ENCODE assay signal across 10 cellular contexts in genomic region chr7:128833148-128833938, GRCh38. TPM values are rescaled to one million over a fixed set of nuclear protein-coding genes. Genes with fewer than 3 reads are reported as not detected.
DNase-seq lines count a peak whose midpoint lies in the region; ATAC-seq, FAIRE-seq and TF ChIP-seq lines count a peak whose summit lies in the region.
"Had no signal": no experiment of that assay in that cellular context is flagged by ENCODE, and none has a peak within 500 bp of the region (broad histone marks: within the 10 kb centered on the region; RNA-seq: fewer than 3 reads in every experiment).

No MANE protein-coding gene starts in this region.

- H2BK20ac ChIP-seq in H9 (ENCODE audit: low read depth, low read length, poor library complexity, severe bottlenecking), result no peak overlapping the region

- no peaks in the 10 kb centered on the region for H3K9me2 ChIP-seq in hepatocyte (replicated peaks; ENCODE audit: insufficient read depth)

- H3K27me3 Mint-ChIP-seq in H9 (ENCODE audit: low read depth), result peaks cover 39% of the 10 kb centered on the region
- peaks cover 30% of the 10 kb centered on the region for H3K27me3 Mint-ChIP-seq in activated T-cell treated with anti-CD3 and anti-CD28 coated beads, Interleukin-2, amount 50 U/mL, for 4 hours (ENCODE audit: low read depth)

- TF ChIP-seq CTCF in H9 (conservative IDR thresholded peaks at IDR 0.05) (no peak), WERI-Rb-1 (IDR thresholded peaks at IDR 0.05; ENCODE audit: low read depth, low read length) (no peak), hepatocyte (IDR thresholded peaks at IDR 0.05; ENCODE audit: poor library complexity) (no peak)

- H3K36me3 ChIP-seq in WERI-Rb-1 (no peaks in the 10 kb centered on the region), hepatocyte (replicated peaks; ENCODE audit: insufficient read depth, low read depth) (no peaks in the 10 kb centered on the region)

- H3K4me1 ChIP-seq in H9 (ENCODE audit: insufficient read depth, low read length), result peaks cover 5% of the 10 kb centered on the region; the same call in 1 of the 2 replicates
- peaks cover 51% of the 10 kb centered on the region for H3K4me1 ChIP-seq in hepatocyte (ENCODE audit: insufficient read depth)

- H3K4me2 ChIP-seq in H9 (ENCODE audit: insufficient read depth, insufficient read length, low read length) (peak overlapping the region; percentile 80), hepatocyte (peak overlapping the region; percentile 95)

- no peak overlapping the region for H3K23ac ChIP-seq in H9 (ENCODE audit: insufficient read length, low read depth, low read length)

- H3K27me3 ChIP-seq in H9 (ENCODE audit: insufficient read depth, low read length) (peaks cover 12% of the 10 kb centered on the region; the same call in 1 of the 2 replicates), WERI-Rb-1 (ENCODE audit: insufficient read depth, low read depth, severe bottlenecking) (no peaks in the 10 kb centered on the region), hepatocyte (peaks cover 6% of the 10 kb centered on the region)

- no peaks in the 10 kb centered on the region for H3K79me2 ChIP-seq in H9 (ENCODE audit: insufficient read depth, low read length)
- peaks cover 2% of the 10 kb centered on the region for H3K79me2 ChIP-seq in hepatocyte

- no peak overlapping the region for H2BK12ac ChIP-seq in H9 (ENCODE audit: insufficient read length, low read depth, low read length)

- no peak overlapping the region for H3K18ac ChIP-seq in H9 (ENCODE audit: insufficient read length, low read depth, low read length)

- H3K4ac ChIP-seq in H9 (ENCODE audit: low read depth, low read length), result no peak overlapping the region

- no peak overlapping the region for H4K91ac ChIP-seq in H9 (ENCODE audit: insufficient read length, low read depth, low read length)

- H3K4me3 Mint-ChIP-seq in H9, result peak overlapping the region in 1 of 2 experiments; percentile 80; a peak in 3 of 5 replicates
- H3K4me3 Mint-ChIP-seq in activated T-cell treated with anti-CD3 and anti-CD28 coated beads, Interleukin-2, amount 50 U/mL, for 4 hours, result no peak overlapping the region
- H3K4me3 Mint-ChIP-seq: IgD-negative memory B cell had no signal

- no peak overlapping the region for H3K9ac ChIP-seq in H9 (ENCODE audit: extremely low read depth, insufficient read length, low read length)

- no peak overlapping the region for H2AK5ac ChIP-seq in H9 (ENCODE audit: insufficient read length, low read length)

- H3T11ph ChIP-seq in H9 (ENCODE audit: low read length), result no peak overlapping the region

- DNase-seq in H9, result peak; percentile 64
- peak; percentile 97 for DNase-seq in WERI-Rb-1
- peak; percentile 71 for DNase-seq in hepatocyte (ENCODE audit: low spot score)
- peak; percentile 85 for DNase-seq in skeletal muscle cell (ENCODE audit: low read depth)
- no peak for DNase-seq in HTR-8/SVneo (ENCODE audit: insufficient read length, low spot score)
- no peak for DNase-seq in activated T-cell treated with anti-CD3 and anti-CD28 coated beads, Interleukin-2, amount 50 U/mL, for 4 hours

- H4K5ac ChIP-seq in H9 (ENCODE audit: insufficient read length, low read depth, low read length), result no peak overlapping the region

- H3K79me1 ChIP-seq in H9 (ENCODE audit: insufficient read depth, low read depth, low read length, poor library complexity, severe bottlenecking), result no peaks in the 10 kb centered on the region

- H3K23me2 ChIP-seq in H9 (ENCODE audit: insufficient read length, low read depth, low read length, poor library complexity, severe bottlenecking), result peaks cover 22% of the 10 kb centered on the region

- no peak overlapping the region for H2BK120ac ChIP-seq in H9 (ENCODE audit: low read depth, low read length, poor library complexity, severe bottlenecking)

- WGBS in H9 (ENCODE audit: extremely low coverage, insufficient read length, low lambda C conversion rate), result no CpG with 5 or more reads among the region's 13 CpGs
- 30% methylated on average over 11 of the region's 13 CpGs for WGBS in hepatocyte (ENCODE audit: low lambda C conversion rate, missing lambda C conversion rate)

- peaks cover 25 to 44% of the 10 kb centered on the region in 2 experiments for H3K4me1 Mint-ChIP-seq in H9
- H3K4me1 Mint-ChIP-seq in activated T-cell treated with anti-CD3 and anti-CD28 coated beads, Interleukin-2, amount 50 U/mL, for 4 hours (ENCODE audit: low read depth), result peaks cover 12% of the 10 kb centered on the region

- H2BK15ac ChIP-seq in H9 (ENCODE audit: low read depth, low read length), result no peak overlapping the region

- H4K8ac ChIP-seq in H9 (replicated peaks; ENCODE audit: insufficient read length, low read depth, low read length), result no peak overlapping the region

- no peaks in the 10 kb centered on the region for H3K9me3 Mint-ChIP-seq in H9
- H3K9me3 Mint-ChIP-seq in activated T-cell treated with anti-CD3 and anti-CD28 coated beads, Interleukin-2, amount 50 U/mL, for 4 hours, result no peaks in the 10 kb centered on the region

- no peak overlapping the region for H2AFZ ChIP-seq in H9 (ENCODE audit: low read length)
- no peak overlapping the region for H2AFZ ChIP-seq in hepatocyte

- FAIRE-seq in HTR-8/SVneo (lab: Jason Lieb, UNC), result no peak

- no peak overlapping the region for H3K14ac ChIP-seq in H9 (ENCODE audit: insufficient read depth, low read length)

- H3K36me3 Mint-ChIP-seq in H9 (ENCODE audit: insufficient read depth in 1 of 3, low read depth in 3 of 3), result no peaks in the 10 kb centered on the region
- H3K36me3 Mint-ChIP-seq in activated T-cell treated with anti-CD3 and anti-CD28 coated beads, Interleukin-2, amount 50 U/mL, for 4 hours (ENCODE audit: insufficient read depth), result no peaks in the 10 kb centered on the region
- H3K36me3 Mint-ChIP-seq: IgD-negative memory B cell had no signal

- H3K27ac Mint-ChIP-seq in H9, result no peak overlapping the region
- H3K27ac Mint-ChIP-seq: IgD-negative memory B cell had no signal

- H3K9me3 ChIP-seq in H9 (ENCODE audit: control insufficient read depth, low read depth, low read length) (no peaks in the 10 kb centered on the region), WERI-Rb-1 (ENCODE audit: severe bottlenecking) (no peaks in the 10 kb centered on the region), hepatocyte (ENCODE audit: low read depth) (no peaks in the 10 kb centered on the region)

- H3K27ac ChIP-seq in H9 (ENCODE audit: insufficient read length, low read depth, low read length), result no peak overlapping the region
- H3K27ac ChIP-seq in WERI-Rb-1, result peak overlapping the region; percentile 98
- peak overlapping the region; percentile 93 for H3K27ac ChIP-seq in hepatocyte

- H3K56ac ChIP-seq in H9 (ENCODE audit: insufficient read length, low read depth, low read length), result no peak overlapping the region

- ATAC-seq in GM19467 (IDR thresholded peaks at IDR 0.05; ENCODE audit: unreplicated experiment) (no peak), GM19395 (IDR thresholded peaks at IDR 0.05; ENCODE audit: unreplicated experiment) (no peak)
- ATAC-seq in activated T-cell treated with anti-CD3 and anti-CD28 coated beads, Interleukin-2, amount 50 U/mL, for 4 hours, result no peak

- H4K20me1 ChIP-seq in H9 (ENCODE audit: control insufficient read depth, insufficient read depth, insufficient read length) (no peaks in the 10 kb centered on the region), hepatocyte (ENCODE audit: insufficient read depth, poor library complexity, severe bottlenecking) (no peaks in the 10 kb centered on the region)

- H2BK5ac ChIP-seq in H9 (ENCODE audit: insufficient read length, low read length), result no peak overlapping the region

- H3K4me3 ChIP-seq in WERI-Rb-1 (ENCODE audit: low read depth, low read length) (peak overlapping the region; percentile 34), hepatocyte (no peak overlapping the region), skeletal muscle cell (ENCODE audit: low read depth, low read length) (peak overlapping the region; percentile 98)

RNA-seq across cellular contexts. Expression of gene FLNC, which starts 3.1 kb away (rescaled TPM):
- total RNA-seq in H9 (2021) (12.2 and 12.5 TPM in 2 replicates), hepatocyte (32.8 and 60.7 TPM in 2 replicates)
- polyA plus RNA-seq in hepatocyte, result 40.4 and 46.6 TPM in 2 replicates
- total RNA-seq in activated T-cell treated with anti-CD3 and anti-CD28 coated beads, Interleukin-2, amount 50 U/mL, for 4 hours, result under 1 TPM; 0.16 to 0.33 (median 0.25) TPM
- polyA plus RNA-seq: IgD-negative memory B cell had no signal

RNA-seq across cellular contexts. Expression of gene ATP6V1F, which starts 29.3 kb away (rescaled TPM):
- 115 and 117 TPM in 2 replicates for total RNA-seq in H9 (2021)
- total RNA-seq in hepatocyte, result 181 and 184 TPM in 2 replicates
- polyA plus RNA-seq in hepatocyte, result 422 and 426 TPM in 2 replicates
- total RNA-seq in activated T-cell treated with anti-CD3 and anti-CD28 coated beads, Interleukin-2, amount 50 U/mL, for 4 hours, result 100 to 1,000 TPM; 120 to 137 (median 127) TPM

RNA-seq across cellular contexts. Expression of gene CCDC136, which starts 41.6 kb away (rescaled TPM):
- total RNA-seq in H9 (2021) (28.7 and 31.1 TPM in 2 replicates), hepatocyte (3.4 and 5.6 TPM in 2 replicates)
- polyA plus RNA-seq in hepatocyte, result 3.8 and 8.3 TPM in 2 replicates
- 1 to 10 TPM; 2.1 to 3.3 (median 3.3) TPM for total RNA-seq in activated T-cell treated with anti-CD3 and anti-CD28 coated beads, Interleukin-2, amount 50 U/mL, for 4 hours

RNA-seq across cellular contexts. Expression of gene OPN1SW, which starts 57.7 kb away (rescaled TPM):
- not detected in 2 replicates for total RNA-seq in H9 (2021)
- total RNA-seq in hepatocyte, result not detected in 2 replicates
- polyA plus RNA-seq in hepatocyte, result 0.80 TPM in 1 of 2 replicates, not detected in the other
- not detected for total RNA-seq in activated T-cell treated with anti-CD3 and anti-CD28 coated beads, Interleukin-2, amount 50 U/mL, for 4 hours
- total RNA-seq: mononuclear cell had no signal
- polyA plus RNA-seq: IgD-negative memory B cell had no signal

Comparison
In these comparisons a context has a peak if more than half of its experiments do, and no peak if none do; other contexts are left out.
1. DNase-seq: peak in H9 (single experiment), WERI-Rb-1 (single experiment), hepatocyte (single experiment) and skeletal muscle cell (single experiment); none in HTR-8/SVneo (single experiment) and activated T-cell treated with anti-CD3 and anti-CD28 coated beads, Interleukin-2, amount 50 U/mL, for 4 hours (single experiment).